Comparison of ENCODE assay signal across 1 cellular context in genomic region chr4:12912896-12913418, GRCh38.
TF ChIP-seq lines count a peak whose summit lies in the region.

No MANE protein-coding gene starts in this region.

TF ChIP-seq in HepG2, 621 proteins besides CTCF, POLR2A, EP300 and RAD21 (continued from another document):
- TF ChIP-seq, protein P1, sequence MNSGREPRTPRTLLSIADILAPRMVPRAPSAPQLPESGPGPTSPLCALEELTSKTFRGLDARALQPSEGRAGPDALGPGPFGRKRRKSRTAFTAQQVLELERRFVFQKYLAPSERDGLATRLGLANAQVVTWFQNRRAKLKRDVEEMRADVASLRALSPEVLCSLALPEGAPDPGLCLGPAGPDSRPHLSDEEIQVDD (CRISPR knock-in tag; IDR thresholded peaks at IDR 0.05; ENCODE audit: borderline replicate concordance) = no peak
- TF ChIP-seq SALL1 (CRISPR knock-in tag; IDR thresholded peaks at IDR 0.05) (peak; percentile 48; the same call in 1 of the 2 replicates), ZKSCAN8 (CRISPR knock-in tag; IDR thresholded peaks at IDR 0.05; ENCODE audit: borderline replicate concordance) (no peak), ZNF629 (CRISPR knock-in tag; conservative IDR thresholded peaks at IDR 0.05) (no peak), NR2F6 (IDR thresholded peaks at IDR 0.05) (no peak), NR2F6 (CRISPR knock-in tag; IDR thresholded peaks at IDR 0.05) (0 out of 2 replicates have a peak, but pooled peaks have one; percentile 24), THAP7 (CRISPR knock-in tag; IDR thresholded peaks at IDR 0.05) (no peak), ZNF33A (CRISPR knock-in tag; IDR thresholded peaks at IDR 0.05; ENCODE audit: borderline replicate concordance) (no peak), ZNF251 (CRISPR knock-in tag; IDR thresholded peaks at IDR 0.05) (no peak), ZBED4 (CRISPR knock-in tag; IDR thresholded peaks at IDR 0.05; ENCODE audit: borderline replicate concordance) (no peak), ZNF878 (CRISPR knock-in tag; IDR thresholded peaks at IDR 0.05) (no peak), FOXO1 (CRISPR knock-in tag; IDR thresholded peaks at IDR 0.05) (peak; percentile 10; the same call in 1 of the 2 replicates), ETV6 (CRISPR knock-in tag; conservative IDR thresholded peaks at IDR 0.05) (no peak), MIXL1 (CRISPR knock-in tag; IDR thresholded peaks at IDR 0.05) (no peak), ZNF646 (CRISPR knock-in tag; IDR thresholded peaks at IDR 0.05) (no peak), HOXA9 (CRISPR knock-in tag; IDR thresholded peaks at IDR 0.05; ENCODE audit: borderline replicate concordance) (no peak), ZNF619 (CRISPR knock-in tag; IDR thresholded peaks at IDR 0.05) (no peak)
- TF ChIP-seq, protein P2, sequence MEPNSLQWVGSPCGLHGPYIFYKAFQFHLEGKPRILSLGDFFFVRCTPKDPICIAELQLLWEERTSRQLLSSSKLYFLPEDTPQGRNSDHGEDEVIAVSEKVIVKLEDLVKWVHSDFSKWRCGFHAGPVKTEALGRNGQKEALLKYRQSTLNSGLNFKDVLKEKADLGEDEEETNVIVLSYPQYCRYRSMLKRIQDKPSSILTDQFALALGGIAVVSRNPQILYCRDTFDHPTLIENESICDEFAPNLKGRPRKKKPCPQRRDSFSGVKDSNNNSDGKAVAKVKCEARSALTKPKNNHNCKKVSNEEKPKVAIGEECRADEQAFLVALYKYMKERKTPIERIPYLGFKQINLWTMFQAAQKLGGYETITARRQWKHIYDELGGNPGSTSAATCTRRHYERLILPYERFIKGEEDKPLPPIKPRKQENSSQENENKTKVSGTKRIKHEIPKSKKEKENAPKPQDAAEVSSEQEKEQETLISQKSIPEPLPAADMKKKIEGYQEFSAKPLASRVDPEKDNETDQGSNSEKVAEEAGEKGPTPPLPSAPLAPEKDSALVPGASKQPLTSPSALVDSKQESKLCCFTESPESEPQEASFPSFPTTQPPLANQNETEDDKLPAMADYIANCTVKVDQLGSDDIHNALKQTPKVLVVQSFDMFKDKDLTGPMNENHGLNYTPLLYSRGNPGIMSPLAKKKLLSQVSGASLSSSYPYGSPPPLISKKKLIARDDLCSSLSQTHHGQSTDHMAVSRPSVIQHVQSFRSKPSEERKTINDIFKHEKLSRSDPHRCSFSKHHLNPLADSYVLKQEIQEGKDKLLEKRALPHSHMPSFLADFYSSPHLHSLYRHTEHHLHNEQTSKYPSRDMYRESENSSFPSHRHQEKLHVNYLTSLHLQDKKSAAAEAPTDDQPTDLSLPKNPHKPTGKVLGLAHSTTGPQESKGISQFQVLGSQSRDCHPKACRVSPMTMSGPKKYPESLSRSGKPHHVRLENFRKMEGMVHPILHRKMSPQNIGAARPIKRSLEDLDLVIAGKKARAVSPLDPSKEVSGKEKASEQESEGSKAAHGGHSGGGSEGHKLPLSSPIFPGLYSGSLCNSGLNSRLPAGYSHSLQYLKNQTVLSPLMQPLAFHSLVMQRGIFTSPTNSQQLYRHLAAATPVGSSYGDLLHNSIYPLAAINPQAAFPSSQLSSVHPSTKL (CRISPR knock-in tag; IDR thresholded peaks at IDR 0.05) = peak; percentile 52; the same call in 1 of the 2 replicates
- TF ChIP-seq, protein P3, sequence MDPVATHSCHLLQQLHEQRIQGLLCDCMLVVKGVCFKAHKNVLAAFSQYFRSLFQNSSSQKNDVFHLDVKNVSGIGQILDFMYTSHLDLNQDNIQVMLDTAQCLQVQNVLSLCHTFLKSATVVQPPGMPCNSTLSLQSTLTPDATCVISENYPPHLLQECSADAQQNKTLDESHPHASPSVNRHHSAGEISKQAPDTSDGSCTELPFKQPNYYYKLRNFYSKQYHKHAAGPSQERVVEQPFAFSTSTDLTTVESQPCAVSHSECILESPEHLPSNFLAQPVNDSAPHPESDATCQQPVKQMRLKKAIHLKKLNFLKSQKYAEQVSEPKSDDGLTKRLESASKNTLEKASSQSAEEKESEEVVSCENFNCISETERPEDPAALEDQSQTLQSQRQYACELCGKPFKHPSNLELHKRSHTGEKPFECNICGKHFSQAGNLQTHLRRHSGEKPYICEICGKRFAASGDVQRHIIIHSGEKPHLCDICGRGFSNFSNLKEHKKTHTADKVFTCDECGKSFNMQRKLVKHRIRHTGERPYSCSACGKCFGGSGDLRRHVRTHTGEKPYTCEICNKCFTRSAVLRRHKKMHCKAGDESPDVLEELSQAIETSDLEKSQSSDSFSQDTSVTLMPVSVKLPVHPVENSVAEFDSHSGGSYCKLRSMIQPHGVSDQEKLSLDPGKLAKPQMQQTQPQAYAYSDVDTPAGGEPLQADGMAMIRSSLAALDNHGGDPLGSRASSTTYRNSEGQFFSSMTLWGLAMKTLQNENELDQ (CRISPR knock-in tag; IDR thresholded peaks at IDR 0.05; ENCODE audit: borderline replicate concordance) = no peak
